In genomic region chr9:69122086-69122390, GRCh38 we compare ENCODE assay signal across 8 cellular contexts. TPM values are rescaled to one million over a fixed set of nuclear protein-coding genes. Genes with fewer than 3 reads are reported as not detected.
DNase-seq lines count a peak whose midpoint lies in the region; ATAC-seq lines count a peak whose summit lies in the region.

No MANE protein-coding gene starts in this region.

- peak; percentile 47 for ATAC-seq in HG02884 (IDR thresholded peaks at IDR 0.05; ENCODE audit: unreplicated experiment)

- peak overlapping the region; percentile 61 for H3K4me3 ChIP-seq in mesodermal cell (ENCODE audit: extremely low read depth, insufficient read depth, low read length, poor library complexity, severe bottlenecking)

- H3K4me1 ChIP-seq in mesodermal cell (ENCODE audit: control insufficient read depth, insufficient read depth, low read length, poor library complexity, severe bottlenecking) = peaks cover 11% of the 10 kb centered on the region

- H3K9me3 ChIP-seq in mesodermal cell (ENCODE audit: control insufficient read depth, low read length) = no peaks in the 10 kb centered on the region

- peak overlapping the region; percentile 98 for H3K27ac ChIP-seq in epithelial cell of prostate
- H3K27ac ChIP-seq in mesodermal cell (ENCODE audit: low read depth, low read length, severe bottlenecking) = no peak overlapping the region

- peak; percentile 79 for DNase-seq in NCI-H345 (lab: John Stamatoyannopoulos, UW)
- DNase-seq in NCI-H345 treated with DMSO at 0.1 percent for 48 hours (lab: John Stamatoyannopoulos, UW; ENCODE audit: unreplicated experiment) = no peak
- DNase-seq in NCI-H226 = peak; percentile 51
- DNase-seq in activated CD8-positive, alpha-beta memory T cell treated with anti-CD3 and anti-CD28 coated beads for 24 hours = peak; percentile 70
- DNase-seq in epithelial cell of prostate (ENCODE audit: low read depth, low spot score) = no peak
- peak; percentile 22 for DNase-seq in stimulated activated naive CD4-positive, alpha-beta T cell treated with Interleukin-2 at 50 U/mL for 16 hours (lab: John Stamatoyannopoulos, UW)

- H3K36me3 ChIP-seq in mesodermal cell (ENCODE audit: control insufficient read depth, insufficient read depth, low read length) = no peaks in the 10 kb centered on the region

- WGBS in mesodermal cell (ENCODE audit: insufficient coverage in 2 of 2), 2 experiments = 0% methylated on average over 4 to 8 of the region's 17 CpGs

RNA-seq across cellular contexts. Expression of gene TJP2, which starts 52.0 kb away (rescaled TPM):
- 44.0 TPM for polyA plus RNA-seq in mesodermal cell (2013, experiment 1 of 2)
- polyA plus RNA-seq in mesodermal cell (2013, experiment 2 of 2) = 46.7 TPM

Comparison
In these comparisons a context has a peak if more than half of its experiments do, and no peak if none do; other contexts are left out.
1. DNase-seq: peak in NCI-H345 (single experiment), NCI-H226 (single experiment), activated CD8-positive, alpha-beta memory T cell treated with anti-CD3 and anti-CD28 coated beads for 24 hours (single experiment) and stimulated activated naive CD4-positive, alpha-beta T cell treated with Interleukin-2 at 50 U/mL for 16 hours (single experiment); none in NCI-H345 treated with DMSO at 0.1 percent for 48 hours (single experiment) and epithelial cell of prostate (single experiment).